In the genomic region with DNA sequence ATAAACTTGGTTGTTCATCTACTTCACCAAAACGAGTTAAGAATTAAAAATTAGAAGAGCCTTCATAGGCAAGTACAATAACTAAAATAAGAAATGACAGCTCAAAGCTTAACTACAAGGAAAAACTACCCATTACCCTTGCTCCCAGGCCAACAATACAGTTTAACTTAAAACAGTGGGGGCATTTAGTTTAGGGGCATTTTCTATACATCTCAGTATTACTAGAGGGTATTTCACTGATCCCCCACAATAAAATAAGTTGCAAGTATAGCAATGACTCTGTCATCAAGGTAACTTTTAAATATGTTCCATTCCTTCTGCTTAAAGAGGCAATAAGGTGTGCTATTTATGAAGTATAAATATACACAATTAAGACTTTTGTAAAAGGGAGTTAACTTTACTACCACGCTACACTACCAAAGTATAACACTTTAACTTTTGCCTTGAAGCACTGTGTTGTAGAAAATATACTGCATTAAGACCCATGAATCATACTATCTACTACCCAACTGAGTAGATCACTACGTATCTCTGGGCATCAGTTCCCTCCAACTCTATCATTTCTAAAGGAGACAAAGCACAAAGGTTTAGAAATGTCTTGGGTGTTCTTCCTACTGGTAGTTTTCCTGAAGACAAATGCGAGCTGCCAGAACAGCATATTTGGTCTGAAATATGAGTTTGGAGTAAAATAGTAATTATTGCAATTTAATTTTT, we compare ENCODE assay signal across 21 cellular contexts. TPM values are rescaled to one million over a fixed set of nuclear protein-coding genes. Genes with fewer than 3 reads are reported as not detected.
"Had no signal": no experiment of that assay in that cellular context is flagged by ENCODE, and none has a peak within 500 bp of the region (broad histone marks: within the 10 kb centered on the region; RNA-seq: fewer than 3 reads in every experiment).

No MANE protein-coding gene starts in this region.

- H3K4me1 Mint-ChIP-seq: memory B cell, neural crest cell had no signal

- ATAC-seq: activated CD4-positive, alpha-beta T cell treated with anti-CD3 and anti-CD28 coated beads for 36 hours; activated naive CD8-positive, alpha-beta T cell treated with anti-CD3 and anti-CD28 coated beads, Interleukin-2, amount 50 U/mL, for 24 hours; heart right ventricle; naive thymus-derived CD8-positive, alpha-beta T cell had no signal

- H3K27ac Mint-ChIP-seq: activated CD4-positive, alpha-beta T cell treated with anti-CD3 and anti-CD28 coated beads for 36 hours; activated naive CD4-positive, alpha-beta T cell treated with anti-CD3 and anti-CD28 coated beads, Interleukin-2, amount 50 U/mL, for 24 hours; activated naive CD8-positive, alpha-beta T cell treated with anti-CD3 and anti-CD28 coated beads, Interleukin-2, amount 50 U/mL, for 24 hours; activated T-helper 2 cell treated with anti-CD3 and anti-CD28 coated beads, Interferon-gamma antibody, Interleukin-2, Interleukin-4, amounts not matched to agents 10 μg/mL and 5 μg/mL and 100 μg/mL, durations not matched to agents 14 hours and 24 hours and 36 hours; memory B cell had no signal

- H3K27me3 Mint-ChIP-seq: activated CD4-positive, alpha-beta T cell treated with anti-CD3 and anti-CD28 coated beads for 36 hours; activated naive CD4-positive, alpha-beta T cell treated with anti-CD3 and anti-CD28 coated beads, Interleukin-2, amount 50 U/mL, for 24 hours; activated naive CD8-positive, alpha-beta T cell treated with anti-CD3 and anti-CD28 coated beads, Interleukin-2, amount 50 U/mL, for 24 hours; memory B cell; naive thymus-derived CD8-positive, alpha-beta T cell had no signal

- H3K9me3 Mint-ChIP-seq: activated naive CD4-positive, alpha-beta T cell treated with anti-CD3 and anti-CD28 coated beads, Interleukin-2, amount 50 U/mL, for 24 hours; activated naive CD8-positive, alpha-beta T cell treated with anti-CD3 and anti-CD28 coated beads, Interleukin-2, amount 50 U/mL, for 24 hours; activated T-helper 2 cell treated with anti-CD3 and anti-CD28 coated beads, Interferon-gamma antibody, Interleukin-2, Interleukin-4, amounts not matched to agents 10 μg/mL and 5 μg/mL and 100 μg/mL, durations not matched to agents 14 hours and 24 hours and 36 hours; memory B cell; naive thymus-derived CD8-positive, alpha-beta T cell; neural crest cell had no signal

- H3K4me3 Mint-ChIP-seq: activated CD4-positive, alpha-beta T cell treated with anti-CD3 and anti-CD28 coated beads for 36 hours; activated naive CD4-positive, alpha-beta T cell treated with anti-CD3 and anti-CD28 coated beads, Interleukin-2, amount 50 U/mL, for 24 hours; activated naive CD8-positive, alpha-beta T cell treated with anti-CD3 and anti-CD28 coated beads, Interleukin-2, amount 50 U/mL, for 24 hours; memory B cell; naive thymus-derived CD8-positive, alpha-beta T cell; neural crest cell had no signal

- DNase-seq: activated CD4-positive, alpha-beta T cell treated with anti-CD3 and anti-CD28 coated beads for 36 hours; activated CD4-positive, CD25-positive, alpha-beta regulatory T cell; activated CD8-positive, alpha-beta memory T cell treated with anti-CD3 and anti-CD28 coated beads for 24 hours; activated naive CD8-positive, alpha-beta T cell treated with anti-CD3 and anti-CD28 coated beads, Interleukin-2, amount 50 U/mL, for 24 hours; amygdala; caudate nucleus; esophagus squamous epithelium; foreskin melanocyte; heart right ventricle; midbrain; naive thymus-derived CD8-positive, alpha-beta T cell; occipital lobe; stimulated activated CD4-positive, alpha-beta T cell treated with anti-CD3 and anti-CD28 coated beads, Interleukin-15, amount 100 ng/mL, for 24 hours; stimulated activated CD4-positive, alpha-beta T cell treated with anti-CD3 and anti-CD28 coated beads, Interleukin-2, amount 100 ng/mL, for 24 hours; stimulated activated naive CD4-positive, alpha-beta T cell treated with Interleukin-2 at 50 U/mL for 16 hours; T-helper 2 cell; trophoblast cell had no signal

RNA-seq across cellular contexts. Expression of a gene that starts 58.6 kb away (rescaled TPM):
- total RNA-seq: activated CD4-positive, alpha-beta T cell treated with anti-CD3 and anti-CD28 coated beads for 36 hours; activated T-helper 2 cell treated with anti-CD3 and anti-CD28 coated beads, Interferon-gamma antibody, Interleukin-2, Interleukin-4, amounts not matched to agents 10 μg/mL and 5 μg/mL and 100 μg/mL, durations not matched to agents 14 hours and 24 hours and 36 hours; naive thymus-derived CD8-positive, alpha-beta T cell had no signal
